12 cellular contexts compared by ENCODE assay signal in the genomic region with DNA sequence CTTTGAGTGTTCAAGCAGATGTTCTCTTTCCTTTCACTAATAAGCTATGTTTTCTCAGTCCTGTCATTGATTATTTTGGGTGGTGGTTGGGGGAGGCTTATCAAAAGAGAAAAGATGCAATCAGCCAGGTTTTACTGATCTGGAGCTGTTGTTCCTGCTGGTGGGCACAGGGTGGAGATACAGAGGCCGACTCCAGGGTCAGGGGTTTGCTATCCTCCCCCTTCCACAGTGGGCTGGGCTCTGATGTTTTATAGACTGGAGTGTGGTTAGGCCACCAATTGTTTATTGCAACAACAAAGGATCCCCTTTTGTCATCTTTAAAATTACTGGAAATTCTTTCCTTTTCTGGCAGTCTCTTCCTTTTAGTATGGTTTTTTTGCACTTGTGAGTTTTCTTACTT.
A peak's percentile ranks its signal among the peaks of the same experiment; 100 is the strongest.
DNase-seq lines count a peak whose midpoint lies in the region; TF ChIP-seq lines count a peak whose summit lies in the region.
"Had no signal": no experiment of that assay in that cellular context is flagged by ENCODE, and none has a peak within 500 bp of the region (broad histone marks: within the 10 kb centered on the region; RNA-seq: fewer than 3 reads in every experiment).

No MANE protein-coding gene starts in this region.

- H3K4me1 ChIP-seq in endodermal cell (ENCODE audit: control insufficient read depth, insufficient read depth, low read length) (peaks cover 4% of the 10 kb centered on the region), SJCRH30 (peaks cover 5% of the 10 kb centered on the region)

- no peaks in the 10 kb centered on the region for H3K27me3 ChIP-seq in AG04450 (ENCODE audit: control insufficient read depth, insufficient read depth, low read length)
- H3K27me3 ChIP-seq in endodermal cell (ENCODE audit: control insufficient read depth, insufficient read depth, low read length, poor library complexity, severe bottlenecking) = no peaks in the 10 kb centered on the region
- H3K27me3 ChIP-seq in SJCRH30 = no peaks in the 10 kb centered on the region

- DNase-seq in AG04450 (ENCODE audit: low read depth, low spot score) = no peak
- DNase-seq in endodermal cell = peak; percentile 62
- DNase-seq in neural crest cell (ENCODE audit: low read depth, low spot score) = no peak
- DNase-seq in SJCRH30 = no peak
- DNase-seq in H4 (ENCODE audit: low spot score) = no peak
- no peak for DNase-seq in lower leg skin (ENCODE audit: low spot score in 2 of 2)
- no peak for DNase-seq in activated CD8-positive, alpha-beta memory T cell treated with anti-CD3 and anti-CD28 coated beads for 24 hours
- DNase-seq: activated CD4-positive, alpha-beta memory T cell treated with anti-CD3 and anti-CD28 coated beads, Interleukin-2, amount 10 ng/mL, durations not matched to agents 7 days and 5 days; activated naive CD4-positive, alpha-beta T cell treated with anti-CD3 and anti-CD28 coated beads, Interleukin-2, amount 10 ng/mL, durations not matched to agents 7 days and 5 days; NCI-H1417; T-helper 2 cell had no signal

- TF ChIP-seq CTCF in AG04450 (IDR thresholded peaks at IDR 0.05; ENCODE audit: low read depth, low read length) = peak; percentile 16; the same call in 1 of the 2 replicates
- TF ChIP-seq CTCF in endodermal cell (conservative IDR thresholded peaks at IDR 0.05) = peak; percentile 64
- no peak for TF ChIP-seq CTCF in neural crest cell (conservative IDR thresholded peaks at IDR 0.05)
- TF ChIP-seq CTCF in lower leg skin (IDR thresholded peaks at IDR 0.05) = no peak

- H3K4me1 Mint-ChIP-seq in IgD-negative memory B cell (peaks cover 36 to 59% (median 38%) of the 10 kb centered on the region in 3 donors), endodermal cell (peaks cover 20% of the 10 kb centered on the region), neural crest cell (peaks cover 72% of the 10 kb centered on the region)

- no peak overlapping the region for H3K9ac ChIP-seq in endodermal cell (ENCODE audit: extremely low read depth, low read length, poor library complexity, severe bottlenecking)

- peaks cover 3% of the 10 kb centered on the region for H3K36me3 Mint-ChIP-seq in IgD-negative memory B cell
- H3K36me3 Mint-ChIP-seq in endodermal cell (ENCODE audit: low read depth) = no peaks in the 10 kb centered on the region
- no peaks in the 10 kb centered on the region for H3K36me3 Mint-ChIP-seq in neural crest cell (ENCODE audit: low read depth)
- H3K36me3 Mint-ChIP-seq: activated naive CD4-positive, alpha-beta T cell treated with anti-CD3 and anti-CD28 coated beads, Interleukin-2, amount 10 ng/mL, durations not matched to agents 7 days and 5 days had no signal

- WGBS in endodermal cell (ENCODE audit: insufficient coverage in 1 of 2, insufficient read length in 1 of 2), 2 experiments = 73% methylated on average over 1 of the region's 1 CpG; no CpG with 5 or more reads in 1 of the 2 experiments
- WGBS in lower leg skin, 2 donors = 40 to 43% methylated on average over 1 of the region's 1 CpG

- intact Hi-C loops in lower leg skin (cut with DNase I; ENCODE audit: low total_unique reads) = no loop called here

- H3K27me3 Mint-ChIP-seq in IgD-negative memory B cell = no peaks in the 10 kb centered on the region
- H3K27me3 Mint-ChIP-seq in endodermal cell (ENCODE audit: insufficient read depth) = no peaks in the 10 kb centered on the region
- no peaks in the 10 kb centered on the region for H3K27me3 Mint-ChIP-seq in neural crest cell (ENCODE audit: low read depth)
- H3K27me3 Mint-ChIP-seq: activated CD4-positive, alpha-beta memory T cell treated with anti-CD3 and anti-CD28 coated beads, Interleukin-2, amount 10 ng/mL, durations not matched to agents 7 days and 5 days; activated naive CD4-positive, alpha-beta T cell treated with anti-CD3 and anti-CD28 coated beads, Interleukin-2, amount 10 ng/mL, durations not matched to agents 7 days and 5 days had no signal

- H3K4me3 ChIP-seq in AG04450 (ENCODE audit: low read depth, low read length) (no peak overlapping the region), endodermal cell (ENCODE audit: low read length) (no peak overlapping the region), SJCRH30 (no peak overlapping the region), lower leg skin (ENCODE audit: low read depth, poor library complexity, severe bottlenecking) (no peak overlapping the region)

- H3K27ac Mint-ChIP-seq in IgD-negative memory B cell (peak overlapping the region in 2 of 3 donors; percentile 17 to 35), endodermal cell (no peak overlapping the region), neural crest cell (ENCODE audit: unreplicated experiment) (peak overlapping the region; percentile 11)
- H3K27ac Mint-ChIP-seq: activated CD4-positive, alpha-beta memory T cell treated with anti-CD3 and anti-CD28 coated beads, Interleukin-2, amount 10 ng/mL, durations not matched to agents 7 days and 5 days; activated naive CD4-positive, alpha-beta T cell treated with anti-CD3 and anti-CD28 coated beads, Interleukin-2, amount 10 ng/mL, durations not matched to agents 7 days and 5 days had no signal

- POLR2A ChIA-PET in AG04450 (lab: Yijun Ruan, JAX) = no interaction called here

- CTCF ChIA-PET in AG04450 (lab: Charles Lee) = interaction anchor here (1.0 to 1.5 kb wide), 2 partner anchors 30 to 68 kb away, joined by 6 to 7 read pairs; no protein-coding TSS in a partner anchor

- H3K4me3 Mint-ChIP-seq in IgD-negative memory B cell (no peak overlapping the region), endodermal cell (no peak overlapping the region), neural crest cell (no peak overlapping the region)
- H3K4me3 Mint-ChIP-seq: activated CD4-positive, alpha-beta memory T cell treated with anti-CD3 and anti-CD28 coated beads, Interleukin-2, amount 10 ng/mL, durations not matched to agents 7 days and 5 days; activated naive CD4-positive, alpha-beta T cell treated with anti-CD3 and anti-CD28 coated beads, Interleukin-2, amount 10 ng/mL, durations not matched to agents 7 days and 5 days had no signal

- TF ChIP-seq POLR2A in lower leg skin (IDR thresholded peaks at IDR 0.05) = no peak

- peaks cover 0 to 6% (median 0%) of the 10 kb centered on the region in 3 donors for H3K9me3 Mint-ChIP-seq in IgD-negative memory B cell
- H3K9me3 Mint-ChIP-seq in endodermal cell = no peaks in the 10 kb centered on the region
- H3K9me3 Mint-ChIP-seq in neural crest cell = no peaks in the 10 kb centered on the region
- H3K9me3 Mint-ChIP-seq: activated CD4-positive, alpha-beta memory T cell treated with anti-CD3 and anti-CD28 coated beads, Interleukin-2, amount 10 ng/mL, durations not matched to agents 7 days and 5 days; activated naive CD4-positive, alpha-beta T cell treated with anti-CD3 and anti-CD28 coated beads, Interleukin-2, amount 10 ng/mL, durations not matched to agents 7 days and 5 days had no signal

- H3K9me3 ChIP-seq in AG04450 (ENCODE audit: control insufficient read depth, insufficient read depth, low read length) = no peaks in the 10 kb centered on the region
- H3K9me3 ChIP-seq in endodermal cell (ENCODE audit: control insufficient read depth, low read length) = no peaks in the 10 kb centered on the region
- no peaks in the 10 kb centered on the region for H3K9me3 ChIP-seq in SJCRH30 (replicated peaks)

- H3K27ac ChIP-seq in AG04450 (ENCODE audit: low read depth, low read length) (no peak overlapping the region), endodermal cell (ENCODE audit: low read depth, low read length) (no peak overlapping the region), SJCRH30 (no peak overlapping the region)

- H3K36me3 ChIP-seq in endodermal cell (ENCODE audit: control insufficient read depth, insufficient read depth, low read length) (peaks cover 24% of the 10 kb centered on the region), SJCRH30 (no peaks in the 10 kb centered on the region)

Comparison
In these comparisons a context has a peak if more than half of its experiments do, and no peak if none do; other contexts are left out.
1. CTCF ChIP-seq: peak in AG04450 (single experiment) and endodermal cell (single experiment); none in neural crest cell (single experiment) and lower leg skin (0 of 3).